Comparison of ENCODE assay signal across 8 cellular contexts in the genomic region with DNA sequence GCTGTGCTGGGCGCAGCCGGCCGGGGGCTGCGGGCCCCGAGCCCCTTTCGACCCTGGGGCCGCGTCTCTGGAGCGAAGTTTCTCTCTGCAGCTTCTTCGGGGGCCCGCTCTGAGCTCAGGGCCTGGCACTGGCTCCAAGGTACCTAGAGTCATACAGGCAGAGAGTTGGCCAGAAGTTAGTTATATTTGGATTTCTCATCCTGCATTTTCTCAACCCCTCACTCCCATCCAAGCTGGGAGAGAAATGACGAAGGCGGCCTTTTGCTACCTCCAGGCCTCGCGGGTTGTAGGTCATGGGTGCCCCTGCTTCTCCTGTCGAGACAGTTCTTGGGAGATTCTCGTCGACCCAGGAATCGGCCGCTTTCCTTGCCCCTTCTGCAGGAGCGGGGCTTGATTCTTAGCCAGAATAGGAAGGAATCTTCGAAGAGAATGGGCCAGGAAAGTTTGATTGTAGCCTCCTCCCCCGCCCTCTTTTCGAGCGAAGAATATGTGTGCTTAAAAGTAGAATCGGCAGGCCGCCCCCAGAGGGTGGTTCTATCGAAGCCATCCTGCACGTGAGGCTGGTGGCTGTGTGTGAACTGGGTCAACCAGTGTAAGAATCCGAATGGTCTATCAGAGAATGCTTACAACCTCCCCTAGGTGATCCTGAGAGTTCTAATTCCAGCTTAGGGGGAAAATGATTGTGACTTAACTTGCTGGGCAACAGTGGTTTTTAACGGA. TPM values are rescaled to one million over a fixed set of nuclear protein-coding genes. Genes with fewer than 3 reads are reported as not detected.
DNase-seq lines count a peak whose midpoint lies in the region; ATAC-seq and TF ChIP-seq lines count a peak whose summit lies in the region.

No MANE protein-coding gene starts in this region.

- POLR2A ChIA-PET in MCF 10A (lab: Yijun Ruan, JAX) = interaction anchor here (0.6 to 5.8 kb wide), 13 partner anchors 10 to 1304 kb away, joined by 3 to 46 read pairs (median 4); partner anchors contain the start of genes POP5 and UNC119B

- no peaks in the 10 kb centered on the region for H3K9me3 Mint-ChIP-seq in MCF 10A (ENCODE audit: unreplicated experiment)

- peak; percentile 51 for DNase-seq in RPMI8226
- DNase-seq in MCF 10A (ENCODE audit: unreplicated experiment) = no peak
- DNase-seq in lung (ENCODE audit: low spot score) = peak; percentile 33
- no peak for DNase-seq in Ammon's horn (ENCODE audit: low spot score)
- DNase-seq in D341Med (ENCODE audit: low spot score) = no peak
- DNase-seq in T1000 (lab: John Stamatoyannopoulos, UW) = no peak

- intact Hi-C loops in MCF 10A (cut with micrococcal nuclease) = loop anchor here (1.0 to 2.0 kb wide), 3 partner anchors 41 to 284 kb away; partner anchors contain the start of gene POP5

- CTCF ChIA-PET in MCF 10A (lab: Yijun Ruan, JAX) = interaction anchor here (0.5 to 2.6 kb wide), 12 partner anchors 14 to 568 kb away, joined by 3 to 14 read pairs (median 3); partner anchors contain the start of gene POP5

- peaks cover 10% of the 10 kb centered on the region for H3K36me3 Mint-ChIP-seq in MCF 10A (ENCODE audit: insufficient read depth, unreplicated experiment)

- H3K4me3 ChIP-seq in GM08714 (ENCODE audit: low read length) (peak overlapping the region; percentile 96), lung (peak overlapping the region; percentile 89), stomach smooth muscle (ENCODE audit: low read length in 2 of 2) (peak overlapping the region; percentile 84 to 97)

- no peaks in the 10 kb centered on the region for H3K27me3 Mint-ChIP-seq in MCF 10A (ENCODE audit: insufficient read depth, unreplicated experiment)

- 0 to 1% methylated on average over 31 of the region's 31 CpGs for WGBS in lung, 2 donors

- H3K27ac ChIP-seq in lung (ENCODE audit: low read depth in 1 of 2, low read length in 1 of 2) = peak overlapping the region; percentile 91 to 97
- peak overlapping the region; percentile 70 for H3K27ac ChIP-seq in stomach smooth muscle (ENCODE audit: low read length)

- ATAC-seq in lung (ENCODE audit: insufficient read depth, low FRiP score) = no peak

- no peaks in the 10 kb centered on the region for H3K9me3 ChIP-seq in lung (ENCODE audit: control insufficient read depth in 2 of 2, insufficient read depth in 1 of 2, low read length in 1 of 2)
- no peaks in the 10 kb centered on the region for H3K9me3 ChIP-seq in stomach smooth muscle (ENCODE audit: control insufficient read depth in 2 of 2, low read length in 2 of 2)

- H3K27me3 ChIP-seq in lung (ENCODE audit: control insufficient read depth, insufficient read depth) (no peaks in the 10 kb centered on the region), stomach smooth muscle (ENCODE audit: control insufficient read depth in 1 of 2, insufficient read depth in 2 of 2, low read length in 2 of 2) (no peaks in the 10 kb centered on the region)

- H3K27ac Mint-ChIP-seq in MCF 10A (ENCODE audit: low read depth, unreplicated experiment) = peak overlapping the region; percentile 84

- peak overlapping the region; percentile 81 to 83 for H3K9ac ChIP-seq in stomach smooth muscle (ENCODE audit: low read length in 2 of 2)

- H3K4me1 ChIP-seq in lung (ENCODE audit: control insufficient read depth in 2 of 2, insufficient read depth in 2 of 2, low read length in 2 of 2) (peaks cover 7 to 28% of the 10 kb centered on the region in 2 donors), stomach smooth muscle (ENCODE audit: control insufficient read depth, insufficient read depth, low read length) (peaks cover 29% of the 10 kb centered on the region)

- peaks cover 35% of the 10 kb centered on the region for H3K4me1 Mint-ChIP-seq in MCF 10A (ENCODE audit: insufficient read depth, unreplicated experiment)

- BruUV-seq in MCF 10A (replicated peaks; lab: Mats Ljungman, UMichigan) = no TSS peak

- H3K36me3 ChIP-seq in lung (ENCODE audit: control insufficient read depth in 2 of 2, insufficient read depth in 2 of 2, low read length in 2 of 2) (no peaks in the 10 kb centered on the region), stomach smooth muscle (ENCODE audit: control insufficient read depth in 2 of 2, insufficient read depth in 2 of 2, low read length in 2 of 2) (no peaks in the 10 kb centered on the region)

- H3K4me3 Mint-ChIP-seq in MCF 10A (ENCODE audit: unreplicated experiment) = peak overlapping the region; percentile 87

- no peak for TF ChIP-seq CTCF in MCF 10A (IDR thresholded peaks at IDR 0.05; ENCODE audit: unreplicated experiment)
- TF ChIP-seq CTCF in lung (IDR thresholded peaks at IDR 0.05; ENCODE audit: control extremely low read depth, extremely low read depth) = no peak

RNA-seq across cellular contexts. Expression of gene MLEC, which starts 0.8 kb away (rescaled TPM):
- total RNA-seq in MCF 10A (2022) (107 and 144 TPM in 2 replicates), lung (100 to 1,000 TPM in 1 of 2 donors, 10 to 100 TPM in 1; 56.8 to 161 TPM)
- 10 to 100 TPM; 34.1 to 50.6 TPM for polyA plus RNA-seq in lung

RNA-seq across cellular contexts. Expression of gene UNC119B, which starts 22.5 kb away (rescaled TPM):
- total RNA-seq in MCF 10A (2022) = 31.0 and 34.7 TPM in 2 replicates
- 10 to 100 TPM; 30.2 to 43.2 TPM for total RNA-seq in lung
- 10 to 100 TPM in 1 of 2 donors, 1 to 10 TPM in 1; 8.6 to 21.2 TPM for polyA plus RNA-seq in lung

RNA-seq across cellular contexts. Expression of gene ACADS, which starts 37.9 kb away (rescaled TPM):
- total RNA-seq in MCF 10A (2022) (1.9 and 2.1 TPM in 2 replicates), lung (10 to 100 TPM; 16.4 to 32.4 TPM)
- polyA plus RNA-seq in lung = 10 to 100 TPM; 22.3 to 31.6 TPM

RNA-seq across cellular contexts. Expression of gene CABP1, which starts 47.3 kb away (rescaled TPM):
- total RNA-seq in MCF 10A (2022) (not detected in 2 replicates), lung (under 1 TPM; 0.58 to 0.63 TPM)
- polyA plus RNA-seq in lung = under 1 TPM; 0.13 to 0.37 TPM

Comparison
In these comparisons a context has a peak if more than half of its experiments do, and no peak if none do; other contexts are left out.
1. DNase-seq: peak in RPMI8226 (single experiment) and lung (single experiment); none in MCF 10A (single experiment), Ammon's horn (single experiment), D341Med (single experiment) and T1000 (single experiment).
2. Peak in every context shown above with its lines, with median percentiles within 50 percentile points of each other: H3K4me3 ChIP-seq.